ENCODE assay signal across 16 cellular contexts in the genomic region with DNA sequence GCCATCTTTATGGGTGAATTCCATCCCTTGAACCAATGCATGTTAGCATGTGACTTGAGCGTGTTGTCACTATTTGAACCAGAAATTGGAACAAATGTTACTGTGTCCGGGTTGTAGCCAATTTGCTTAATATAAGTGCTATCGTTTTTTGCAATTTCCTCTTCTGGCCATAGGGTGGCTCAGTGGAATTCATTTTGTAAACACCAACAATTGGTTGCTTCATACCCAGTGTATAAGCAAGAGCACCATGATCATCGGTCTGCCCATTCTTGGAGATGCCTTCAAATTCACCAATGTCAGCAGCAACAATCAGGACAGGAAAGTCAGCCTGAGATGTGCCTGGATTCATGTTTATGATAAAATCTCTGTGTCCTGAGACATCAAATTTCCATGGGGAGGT. TPM values are rescaled to one million over a fixed set of nuclear protein-coding genes. Genes with fewer than 3 reads are reported as not detected.
A peak's percentile ranks its signal among the peaks of the same experiment; 100 is the strongest.
DNase-seq lines count a peak whose midpoint lies in the region; ATAC-seq and TF ChIP-seq lines count a peak whose summit lies in the region.
"Had no signal": no experiment of that assay in that cellular context is flagged by ENCODE, and none has a peak within 500 bp of the region (broad histone marks: within the 10 kb centered on the region; RNA-seq: fewer than 3 reads in every experiment).

No MANE protein-coding gene starts in this region.

- no peaks in the 10 kb centered on the region for H3K4me1 Mint-ChIP-seq in neural crest cell

- no peaks in the 10 kb centered on the region for H3K9me2 ChIP-seq in SK-N-SH

- H3K4me2 ChIP-seq in SK-N-SH = no peak overlapping the region

- no peak overlapping the region for H3K9ac ChIP-seq in SK-N-SH
- H3K9ac ChIP-seq: parathyroid adenoma had no signal

- TF ChIP-seq EP300 in Ishikawa (IDR thresholded peaks at IDR 0.05; ENCODE audit: borderline replicate concordance) (no peak), SK-N-SH (IDR thresholded peaks at IDR 0.05; ENCODE audit: borderline replicate concordance in 1 of 2, low read depth in 1 of 2, low read length in 1 of 2) (no peak)

- no peaks in the 10 kb centered on the region for H3K79me2 ChIP-seq in SK-N-SH (ENCODE audit: insufficient read depth)
- H3K79me2 ChIP-seq: parathyroid adenoma had no signal

- H3K4me1 ChIP-seq in SK-N-SH (ENCODE audit: control insufficient read depth in 1 of 2, insufficient read depth in 2 of 2, low read depth in 1 of 2, low read length in 1 of 2) = no peaks in the 10 kb centered on the region; a peak in 1 of 4 replicates
- H3K4me1 ChIP-seq: parathyroid adenoma had no signal

- peak; percentile 4 for DNase-seq in NCI-H82 (lab: John Stamatoyannopoulos, UW)
- DNase-seq in NCI-H82 treated with DMSO at 0.1 percent for 48 hours (lab: John Stamatoyannopoulos, UW; ENCODE audit: unreplicated experiment) = no peak
- DNase-seq in SK-N-SH = no peak
- no peak for DNase-seq in neural crest cell (ENCODE audit: low read depth, low spot score)
- no peak for DNase-seq in midbrain (lab: John Stamatoyannopoulos, UW)
- DNase-seq in LoVo (ENCODE audit: low spot score) = no peak
- DNase-seq: activated CD8-positive, alpha-beta memory T cell treated with anti-CD3 and anti-CD28 coated beads for 24 hours; activated naive CD4-positive, alpha-beta T cell treated with anti-CD3 and anti-CD28 coated beads for 36 hours; DMS153; mesenchymal stem cell; stimulated activated CD8-positive, alpha-beta memory T cell treated with anti-CD3 and anti-CD28 coated beads, Interleukin-4, amount 100 ng/mL, for 48 hours; T-helper 9 cell; transverse colon had no signal

- H3K27me3 Mint-ChIP-seq in neural crest cell (ENCODE audit: low read depth) = no peaks in the 10 kb centered on the region

- ATAC-seq in GM18909 (IDR thresholded peaks at IDR 0.05; ENCODE audit: poor library complexity, unreplicated experiment) = no peak

- no peaks in the 10 kb centered on the region; the same call in 1 of the 2 replicates for H3K27me3 ChIP-seq in SK-N-SH (ENCODE audit: insufficient read depth)
- H3K27me3 ChIP-seq: transverse colon had no signal

- H3K9me3 Mint-ChIP-seq in neural crest cell = peaks cover 2% of the 10 kb centered on the region
- H3K9me3 Mint-ChIP-seq: activated naive CD4-positive, alpha-beta T cell treated with anti-CD3 and anti-CD28 coated beads for 36 hours had no signal

- POLR2A ChIA-PET in SK-N-SH (lab: Yijun Ruan, JAX) = no interaction called here

- TF ChIP-seq RAD21 in Ishikawa (IDR thresholded peaks at IDR 0.05; ENCODE audit: low read depth) = 0 out of 2 replicates have a peak, but pooled peaks have one; percentile 5
- 0 out of 2 replicates have a peak, but pooled peaks have one; percentile 11 for TF ChIP-seq RAD21 in SK-N-SH (IDR thresholded peaks at IDR 0.05; ENCODE audit: low read length)

- H3F3A ChIP-seq in SK-N-SH (replicated peaks; ENCODE audit: insufficient read depth) = no peaks in the 10 kb centered on the region

- WGBS in SK-N-SH (ENCODE audit: low lambda C conversion rate) = 51% methylated on average over 4 of the region's 4 CpGs

- H3K27ac Mint-ChIP-seq in neural crest cell (ENCODE audit: unreplicated experiment) = no peak overlapping the region
- H3K27ac Mint-ChIP-seq: activated naive CD4-positive, alpha-beta T cell treated with anti-CD3 and anti-CD28 coated beads for 36 hours had no signal

- no peak overlapping the region for H3K27ac ChIP-seq in SK-N-SH (ENCODE audit: low read depth in 2 of 2, low read length in 1 of 2)
- H3K27ac ChIP-seq: parathyroid adenoma, transverse colon had no signal

- peak; percentile 18 for TF ChIP-seq CTCF in SK-N-SH (IDR thresholded peaks at IDR 0.05)
- TF ChIP-seq CTCF in neural crest cell (conservative IDR thresholded peaks at IDR 0.05) = peak; percentile 14

- no peaks in the 10 kb centered on the region for H4K20me1 ChIP-seq in SK-N-SH (ENCODE audit: insufficient read depth)

- H3K36me3 ChIP-seq in SK-N-SH (replicated peaks in 1 of 2; ENCODE audit: control insufficient read depth in 1 of 2, insufficient read depth in 2 of 2, low read length in 1 of 2) = no peaks in the 10 kb centered on the region
- H3K36me3 ChIP-seq: transverse colon had no signal

- no peaks in the 10 kb centered on the region for H3K9me3 ChIP-seq in SK-N-SH
- H3K9me3 ChIP-seq: transverse colon had no signal

- no peak overlapping the region for H3K4me3 Mint-ChIP-seq in neural crest cell
- H3K4me3 Mint-ChIP-seq: activated naive CD4-positive, alpha-beta T cell treated with anti-CD3 and anti-CD28 coated beads for 36 hours had no signal

- CTCF ChIA-PET in SK-N-SH (lab: Yijun Ruan, JAX) = no interaction called here

- H3K4me3 ChIP-seq in SK-N-SH (ENCODE audit: low read depth in 2 of 2, low read length in 1 of 2) = no peak overlapping the region
- H3K4me3 ChIP-seq: transverse colon had no signal

- H3K36me3 Mint-ChIP-seq in neural crest cell (ENCODE audit: low read depth) = no peaks in the 10 kb centered on the region

- H2AFZ ChIP-seq in SK-N-SH (ENCODE audit: low read depth) = no peak overlapping the region
- H2AFZ ChIP-seq: parathyroid adenoma had no signal

TF ChIP-seq in Ishikawa, 13 proteins besides CTCF, POLR2A, EP300 and RAD21 (continues in another document):
- TF ChIP-seq ZBTB7A (IDR thresholded peaks at IDR 0.05; ENCODE audit: low read depth) (no peak), TCF12 (IDR thresholded peaks at IDR 0.05; ENCODE audit: low read depth) (no peak), TEAD4 (IDR thresholded peaks at IDR 0.05) (no peak), YY1 (IDR thresholded peaks at IDR 0.05; ENCODE audit: low read depth) (no peak), FOXM1 (IDR thresholded peaks at IDR 0.05; ENCODE audit: borderline replicate concordance, low read depth) (no peak), EGR1 (IDR thresholded peaks at IDR 0.05) (no peak), CREB1 (IDR thresholded peaks at IDR 0.05; ENCODE audit: low read depth) (no peak), REST (IDR thresholded peaks at IDR 0.05; ENCODE audit: low read depth) (no peak), NFIC (IDR thresholded peaks at IDR 0.05) (no peak)

TF ChIP-seq in SK-N-SH, 30 proteins besides CTCF, POLR2A, EP300 and RAD21:
- TF ChIP-seq, protein P1, sequence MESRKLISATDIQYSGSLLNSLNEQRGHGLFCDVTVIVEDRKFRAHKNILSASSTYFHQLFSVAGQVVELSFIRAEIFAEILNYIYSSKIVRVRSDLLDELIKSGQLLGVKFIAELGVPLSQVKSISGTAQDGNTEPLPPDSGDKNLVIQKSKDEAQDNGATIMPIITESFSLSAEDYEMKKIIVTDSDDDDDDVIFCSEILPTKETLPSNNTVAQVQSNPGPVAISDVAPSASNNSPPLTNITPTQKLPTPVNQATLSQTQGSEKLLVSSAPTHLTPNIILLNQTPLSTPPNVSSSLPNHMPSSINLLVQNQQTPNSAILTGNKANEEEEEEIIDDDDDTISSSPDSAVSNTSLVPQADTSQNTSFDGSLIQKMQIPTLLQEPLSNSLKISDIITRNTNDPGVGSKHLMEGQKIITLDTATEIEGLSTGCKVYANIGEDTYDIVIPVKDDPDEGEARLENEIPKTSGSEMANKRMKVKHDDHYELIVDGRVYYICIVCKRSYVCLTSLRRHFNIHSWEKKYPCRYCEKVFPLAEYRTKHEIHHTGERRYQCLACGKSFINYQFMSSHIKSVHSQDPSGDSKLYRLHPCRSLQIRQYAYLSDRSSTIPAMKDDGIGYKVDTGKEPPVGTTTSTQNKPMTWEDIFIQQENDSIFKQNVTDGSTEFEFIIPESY (IDR thresholded peaks at IDR 0.05; ENCODE audit: borderline replicate concordance, low read depth) = no peak
- no peak for TF ChIP-seq SMC3 (IDR thresholded peaks at IDR 0.05; ENCODE audit: low read depth, low read length)
- no peak for TF ChIP-seq FOXJ3 (CRISPR knock-in tag; IDR thresholded peaks at IDR 0.05)
- TF ChIP-seq SIN3A (IDR thresholded peaks at IDR 0.05; ENCODE audit: borderline replicate concordance, low read depth, low read length) = no peak
- no peak for TF ChIP-seq YY1 (IDR thresholded peaks at IDR 0.05; ENCODE audit: low read depth)
- TF ChIP-seq RCOR1 (IDR thresholded peaks at IDR 0.05; ENCODE audit: low read length) = no peak
- no peak for TF ChIP-seq JUND (IDR thresholded peaks at IDR 0.05)
- TF ChIP-seq, protein P2, sequence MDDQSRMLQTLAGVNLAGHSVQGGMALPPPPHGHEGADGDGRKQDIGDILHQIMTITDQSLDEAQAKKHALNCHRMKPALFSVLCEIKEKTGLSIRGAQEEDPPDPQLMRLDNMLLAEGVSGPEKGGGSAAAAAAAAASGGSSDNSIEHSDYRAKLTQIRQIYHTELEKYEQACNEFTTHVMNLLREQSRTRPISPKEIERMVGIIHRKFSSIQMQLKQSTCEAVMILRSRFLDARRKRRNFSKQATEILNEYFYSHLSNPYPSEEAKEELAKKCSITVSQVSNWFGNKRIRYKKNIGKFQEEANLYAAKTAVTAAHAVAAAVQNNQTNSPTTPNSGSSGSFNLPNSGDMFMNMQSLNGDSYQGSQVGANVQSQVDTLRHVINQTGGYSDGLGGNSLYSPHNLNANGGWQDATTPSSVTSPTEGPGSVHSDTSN (IDR thresholded peaks at IDR 0.05) = no peak
- no peak for TF ChIP-seq REST (IDR thresholded peaks at IDR 0.05; ENCODE audit: low read depth, low read length)
TF ChIP-seq in SK-N-SH: peak in this region for 0.

RNA-seq across cellular contexts. Expression of gene NEDD1, which starts 5.0 kb away (rescaled TPM):
- polyA plus RNA-seq in SK-N-SH (2012; rRNA removed) = 6.0 and 8.3 TPM in 2 replicates
- 10.3 and 10.9 TPM in 2 replicates for polyA plus RNA-seq in SK-N-SH (2012; cell fraction: cytosol; rRNA removed)
- polyA plus RNA-seq in SK-N-SH (2012; cell fraction: nucleus; rRNA removed) = 3.5 and 7.0 TPM in 2 replicates
- total RNA-seq in neural crest cell = 34.8 and 37.3 TPM in 2 replicates
